1 cellular context compared by ENCODE assay signal in the genomic region with DNA sequence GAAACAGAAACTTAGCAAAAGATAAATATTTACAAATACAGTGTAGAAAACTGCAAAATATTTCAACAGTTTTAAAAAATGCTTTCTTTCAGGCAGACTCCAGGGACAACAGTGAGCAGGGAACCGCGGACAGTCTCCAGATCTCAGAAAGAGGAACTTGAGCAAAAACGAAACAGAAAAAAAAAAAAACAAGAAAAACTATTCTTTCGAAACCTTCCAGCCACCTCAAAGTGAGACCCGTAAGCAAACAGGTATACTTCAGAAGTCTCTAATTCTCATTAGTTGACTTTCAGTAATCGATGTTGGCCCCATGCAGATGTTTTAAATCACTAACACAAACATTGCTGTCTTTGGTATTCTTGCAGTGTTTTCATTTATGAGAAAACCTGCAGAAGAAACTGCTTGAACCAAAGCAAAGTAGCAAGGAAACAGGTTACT.
TF ChIP-seq lines count a peak whose summit lies in the region.

No MANE protein-coding gene starts in this region.

TF ChIP-seq in SK-N-SH, 30 proteins besides CTCF, POLR2A, EP300 and RAD21 (continued from another document):
- TF ChIP-seq, protein P1, sequence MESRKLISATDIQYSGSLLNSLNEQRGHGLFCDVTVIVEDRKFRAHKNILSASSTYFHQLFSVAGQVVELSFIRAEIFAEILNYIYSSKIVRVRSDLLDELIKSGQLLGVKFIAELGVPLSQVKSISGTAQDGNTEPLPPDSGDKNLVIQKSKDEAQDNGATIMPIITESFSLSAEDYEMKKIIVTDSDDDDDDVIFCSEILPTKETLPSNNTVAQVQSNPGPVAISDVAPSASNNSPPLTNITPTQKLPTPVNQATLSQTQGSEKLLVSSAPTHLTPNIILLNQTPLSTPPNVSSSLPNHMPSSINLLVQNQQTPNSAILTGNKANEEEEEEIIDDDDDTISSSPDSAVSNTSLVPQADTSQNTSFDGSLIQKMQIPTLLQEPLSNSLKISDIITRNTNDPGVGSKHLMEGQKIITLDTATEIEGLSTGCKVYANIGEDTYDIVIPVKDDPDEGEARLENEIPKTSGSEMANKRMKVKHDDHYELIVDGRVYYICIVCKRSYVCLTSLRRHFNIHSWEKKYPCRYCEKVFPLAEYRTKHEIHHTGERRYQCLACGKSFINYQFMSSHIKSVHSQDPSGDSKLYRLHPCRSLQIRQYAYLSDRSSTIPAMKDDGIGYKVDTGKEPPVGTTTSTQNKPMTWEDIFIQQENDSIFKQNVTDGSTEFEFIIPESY (IDR thresholded peaks at IDR 0.05; ENCODE audit: borderline replicate concordance, low read depth): no peak
- TF ChIP-seq, protein P2, sequence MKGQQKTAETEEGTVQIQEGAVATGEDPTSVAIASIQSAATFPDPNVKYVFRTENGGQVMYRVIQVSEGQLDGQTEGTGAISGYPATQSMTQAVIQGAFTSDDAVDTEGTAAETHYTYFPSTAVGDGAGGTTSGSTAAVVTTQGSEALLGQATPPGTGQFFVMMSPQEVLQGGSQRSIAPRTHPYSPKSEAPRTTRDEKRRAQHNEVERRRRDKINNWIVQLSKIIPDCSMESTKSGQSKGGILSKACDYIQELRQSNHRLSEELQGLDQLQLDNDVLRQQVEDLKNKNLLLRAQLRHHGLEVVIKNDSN (IDR thresholded peaks at IDR 0.05; ENCODE audit: borderline replicate concordance, low read depth): no peak
